In the genomic region with DNA sequence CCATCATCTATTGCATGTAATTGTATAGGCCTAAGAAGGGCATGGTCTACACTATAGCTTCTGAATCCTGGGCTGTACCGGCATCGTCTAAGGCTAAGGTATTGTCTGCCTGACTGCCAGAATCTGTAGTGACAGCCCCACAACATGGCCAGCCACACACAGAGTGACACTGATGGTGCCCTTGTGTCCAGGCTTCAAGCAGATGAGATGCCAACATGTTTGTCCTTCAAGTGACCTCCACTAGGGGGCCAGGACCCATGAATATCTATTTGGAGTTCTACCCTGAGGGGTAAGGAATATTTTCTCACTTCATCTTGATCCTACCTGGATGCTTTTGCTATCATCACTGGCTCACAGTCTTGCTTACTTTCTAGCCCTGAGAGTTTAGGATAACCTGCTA, we compare ENCODE assay signal across 13 cellular contexts. TPM values are rescaled to one million over a fixed set of nuclear protein-coding genes. Genes with fewer than 3 reads are reported as not detected.
DNase-seq lines count a peak whose midpoint lies in the region; ATAC-seq and TF ChIP-seq lines count a peak whose summit lies in the region.
"Had no signal": no experiment of that assay in that cellular context is flagged by ENCODE, and none has a peak within 500 bp of the region (broad histone marks: within the 10 kb centered on the region; RNA-seq: fewer than 3 reads in every experiment).

No MANE protein-coding gene starts in this region.

- no peak overlapping the region for H3K27ac Mint-ChIP-seq in progenitor cell of endocrine pancreas
- H3K27ac Mint-ChIP-seq: activated naive CD4-positive, alpha-beta T cell treated with anti-CD3 and anti-CD28 coated beads, Interleukin-2, amount 50 U/mL, for 24 hours had no signal

- H2AFZ ChIP-seq in mesenchymal stem cell (ENCODE audit: low read depth, low read length): no peak overlapping the region

- peak; percentile 25 for TF ChIP-seq CTCF in HL-60 (IDR thresholded peaks at IDR 0.05; ENCODE audit: insufficient read depth, low read length)
- peak; percentile 66 for TF ChIP-seq CTCF in brain microvascular endothelial cell (IDR thresholded peaks at IDR 0.05; ENCODE audit: low read depth, low read length, missing control alignments)
- peak; percentile 46 for TF ChIP-seq CTCF in progenitor cell of endocrine pancreas (IDR thresholded peaks at IDR 0.05; ENCODE audit: unreplicated experiment)
- TF ChIP-seq CTCF in psoas muscle (IDR thresholded peaks at IDR 0.05): no peak

- intact Hi-C loops in psoas muscle (cut with DNase I): no loop called here

- H3K23ac ChIP-seq in mesenchymal stem cell (ENCODE audit: low read length in 2 of 2): no peak overlapping the region

- H3K4me1 ChIP-seq in psoas muscle: no peaks in the 10 kb centered on the region
- no peaks in the 10 kb centered on the region for H3K4me1 ChIP-seq in mesenchymal stem cell (ENCODE audit: control insufficient read depth, insufficient read depth, low read depth, low read length)
- H3K4me1 ChIP-seq: BLaER1 had no signal

- no peak overlapping the region for H3K18ac ChIP-seq in mesenchymal stem cell (ENCODE audit: low read depth in 1 of 2, low read length in 2 of 2)

- no peaks in the 10 kb centered on the region for H3K36me3 Mint-ChIP-seq in progenitor cell of endocrine pancreas (ENCODE audit: insufficient read depth)

- ATAC-seq in psoas muscle: no peak
- ATAC-seq: naive thymus-derived CD8-positive, alpha-beta T cell had no signal

- DNase-seq in SKM-1 (lab: John Stamatoyannopoulos, UW; ENCODE audit: unreplicated experiment) (peak; percentile 6), SKM-1 treated with dmso at 0.1 percent for 144 hours (lab: John Stamatoyannopoulos, UW; ENCODE audit: unreplicated experiment) (no peak), HL-60 (ENCODE audit: low read depth in 1 of 2, low spot score in 1 of 2) (peak in 1 of 2 experiments; percentile 11), brain microvascular endothelial cell (no peak), progenitor cell of endocrine pancreas (ENCODE audit: low spot score, unreplicated experiment) (no peak), OCI-M2 (lab: John Stamatoyannopoulos, UW; ENCODE audit: unreplicated experiment) (no peak), psoas muscle (no peak), mesenchymal stem cell (no peak)
- DNase-seq: NCI-H187 had no signal

- H3K4ac ChIP-seq in mesenchymal stem cell (ENCODE audit: low read depth in 1 of 2, low read length in 2 of 2): no peak overlapping the region

- H3K36me3 ChIP-seq in brain microvascular endothelial cell (replicated peaks) (no peaks in the 10 kb centered on the region), psoas muscle (ENCODE audit: insufficient read depth in 1 of 2, low read depth in 1 of 2) (no peaks in the 10 kb centered on the region), mesenchymal stem cell (ENCODE audit: control insufficient read depth in 1 of 2, insufficient read depth in 2 of 2, low read depth in 1 of 2, low read length in 2 of 2) (no peaks in the 10 kb centered on the region)
- H3K36me3 ChIP-seq: BLaER1 had no signal

- peaks cover 6% of the 10 kb centered on the region for H3K4me1 Mint-ChIP-seq in progenitor cell of endocrine pancreas (ENCODE audit: low read depth)
- H3K4me1 Mint-ChIP-seq: activated naive CD4-positive, alpha-beta T cell treated with anti-CD3 and anti-CD28 coated beads, Interleukin-2, amount 50 U/mL, for 24 hours; naive thymus-derived CD8-positive, alpha-beta T cell had no signal

- no peak overlapping the region for H2AK5ac ChIP-seq in mesenchymal stem cell (ENCODE audit: low read length, severe bottlenecking)

- H3K4me3 ChIP-seq in HL-60 (replicated peaks; ENCODE audit: insufficient read depth, low read length) (no peak overlapping the region), brain microvascular endothelial cell (ENCODE audit: low read depth, low read length) (no peak overlapping the region), psoas muscle (no peak overlapping the region), mesenchymal stem cell (ENCODE audit: insufficient read depth in 1 of 2, low read depth in 1 of 2, low read length in 2 of 2) (no peak overlapping the region)
- H3K4me3 ChIP-seq: BLaER1 had no signal

- no peak overlapping the region for H3K4me2 ChIP-seq in mesenchymal stem cell (ENCODE audit: low read length, poor library complexity, severe bottlenecking)
- H3K4me2 ChIP-seq: BLaER1 had no signal

- no peak overlapping the region for H2BK15ac ChIP-seq in mesenchymal stem cell (ENCODE audit: low read depth, poor library complexity, severe bottlenecking)

- no peak overlapping the region for H4K8ac ChIP-seq in mesenchymal stem cell (ENCODE audit: low read length)

- no peaks in the 10 kb centered on the region for H3K27me3 Mint-ChIP-seq in progenitor cell of endocrine pancreas
- H3K27me3 Mint-ChIP-seq: activated naive CD4-positive, alpha-beta T cell treated with anti-CD3 and anti-CD28 coated beads, Interleukin-2, amount 50 U/mL, for 24 hours; naive thymus-derived CD8-positive, alpha-beta T cell had no signal

- 87 to 98% (median 91%) methylated on average over 2 of the region's 2 CpGs for WGBS in psoas muscle, 3 donors
- 97% methylated on average over 2 of the region's 2 CpGs for WGBS in mesenchymal stem cell

- no peak overlapping the region for H4K91ac ChIP-seq in mesenchymal stem cell (ENCODE audit: low read length)

- H3K9me3 Mint-ChIP-seq in progenitor cell of endocrine pancreas (ENCODE audit: low read depth): no peaks in the 10 kb centered on the region
- H3K9me3 Mint-ChIP-seq: activated naive CD4-positive, alpha-beta T cell treated with anti-CD3 and anti-CD28 coated beads, Interleukin-2, amount 50 U/mL, for 24 hours; naive thymus-derived CD8-positive, alpha-beta T cell had no signal

- no peak overlapping the region for H3K4me3 Mint-ChIP-seq in progenitor cell of endocrine pancreas (ENCODE audit: low read depth)
- H3K4me3 Mint-ChIP-seq: activated naive CD4-positive, alpha-beta T cell treated with anti-CD3 and anti-CD28 coated beads, Interleukin-2, amount 50 U/mL, for 24 hours; naive thymus-derived CD8-positive, alpha-beta T cell had no signal

- H3K27me3 ChIP-seq in HL-60 (ENCODE audit: insufficient read depth, poor library complexity, severe bottlenecking): no peaks in the 10 kb centered on the region
- H3K27me3 ChIP-seq in brain microvascular endothelial cell (replicated peaks): no peaks in the 10 kb centered on the region
- H3K27me3 ChIP-seq in psoas muscle (ENCODE audit: insufficient read depth in 3 of 3, low read length in 2 of 3): no peaks in the 10 kb centered on the region
- H3K27me3 ChIP-seq in mesenchymal stem cell (ENCODE audit: control insufficient read depth in 1 of 2, insufficient read depth in 1 of 2, low read length in 2 of 2): no peaks in the 10 kb centered on the region
- H3K27me3 ChIP-seq: BLaER1 had no signal

- H2BK12ac ChIP-seq in mesenchymal stem cell (ENCODE audit: low read length in 2 of 2): no peak overlapping the region

- H2BK120ac ChIP-seq in mesenchymal stem cell (ENCODE audit: low read depth, low read length): no peak overlapping the region

- H3K79me1 ChIP-seq in mesenchymal stem cell (replicated peaks; ENCODE audit: low read length, poor library complexity, severe bottlenecking): no peaks in the 10 kb centered on the region

- in situ Hi-C loops in brain microvascular endothelial cell (cut with HindIII; ENCODE audit: low pct_ligation_motif_present, low sequenced_read_pairs): no loop called here

- no peak overlapping the region for H3K27ac ChIP-seq in HL-60 (replicated peaks)
- no peak overlapping the region for H3K27ac ChIP-seq in brain microvascular endothelial cell
- no peak overlapping the region for H3K27ac ChIP-seq in psoas muscle
- H3K27ac ChIP-seq in mesenchymal stem cell (ENCODE audit: low read length, poor library complexity, severe bottlenecking): no peak overlapping the region
- H3K27ac ChIP-seq: BLaER1 had no signal

- no peak overlapping the region for H3K14ac ChIP-seq in mesenchymal stem cell (ENCODE audit: low read length in 2 of 2)

- H3K9me3 ChIP-seq in psoas muscle (no peaks in the 10 kb centered on the region), mesenchymal stem cell (ENCODE audit: control insufficient read depth, low read length) (no peaks in the 10 kb centered on the region)
- H3K9me3 ChIP-seq: BLaER1 had no signal

- H3K9ac ChIP-seq in mesenchymal stem cell (ENCODE audit: low read length): no peak overlapping the region
- H3K9ac ChIP-seq: BLaER1 had no signal

- H2BK5ac ChIP-seq in mesenchymal stem cell (ENCODE audit: low read depth, low read length, poor library complexity, severe bottlenecking): no peak overlapping the region

RNA-seq across cellular contexts. Expression of a gene that starts 1.5 kb away (rescaled TPM):
- not detected in 2 replicates for total RNA-seq in progenitor cell of endocrine pancreas
- total RNA-seq in psoas muscle: not detected
- polyA plus RNA-seq in psoas muscle: not detected
- polyA plus RNA-seq in mesenchymal stem cell (2013, experiment 1 of 2): 0.52 TPM
- polyA plus RNA-seq in mesenchymal stem cell (2013, experiment 2 of 2): 0.44 TPM
- total RNA-seq: naive thymus-derived CD8-positive, alpha-beta T cell; T-helper 1 cell treated with Interleukin-12 subunit alpha and Interleukin-12 subunit beta and Interleukin-4 antibody, amounts not matched to agents 30 ng/mL and 1 ng/mL, for 36 hours had no signal
- polyA plus RNA-seq: naive thymus-derived CD8-positive, alpha-beta T cell had no signal

RNA-seq across cellular contexts. Expression of a gene that starts 50.5 kb away (rescaled TPM):
- total RNA-seq in progenitor cell of endocrine pancreas (not detected in 2 replicates), psoas muscle (1 to 10 TPM in 2 of 4 donors, under 1 TPM in 1, not detected in 1; 0.34 to 4.2 (median 3.2) TPM)
- polyA plus RNA-seq in psoas muscle: under 1 TPM; 0.08 to 0.26 (median 0.10) TPM
- not detected for polyA plus RNA-seq in mesenchymal stem cell (2013, experiment 1 of 2)
- polyA plus RNA-seq in mesenchymal stem cell (2013, experiment 2 of 2): not detected
- total RNA-seq: naive thymus-derived CD8-positive, alpha-beta T cell; T-helper 1 cell treated with Interleukin-12 subunit alpha and Interleukin-12 subunit beta and Interleukin-4 antibody, amounts not matched to agents 30 ng/mL and 1 ng/mL, for 36 hours had no signal

RNA-seq across cellular contexts. Expression of a gene that starts 53.7 kb away (rescaled TPM):
- total RNA-seq in progenitor cell of endocrine pancreas (4.2 and 4.6 TPM in 2 replicates), psoas muscle (1 to 10 TPM in 2 of 4 donors, under 1 TPM in 2; 0.12 to 2.4 (median 0.71) TPM)
- under 1 TPM; 0.13 to 0.52 (median 0.32) TPM for polyA plus RNA-seq in psoas muscle
- 0.06 TPM for polyA plus RNA-seq in mesenchymal stem cell (2013, experiment 1 of 2)
- polyA plus RNA-seq in mesenchymal stem cell (2013, experiment 2 of 2): 0.03 TPM
- total RNA-seq: T-helper 1 cell treated with Interleukin-12 subunit alpha and Interleukin-12 subunit beta and Interleukin-4 antibody, amounts not matched to agents 30 ng/mL and 1 ng/mL, for 36 hours had no signal
